12 cellular contexts compared by ENCODE assay signal in genomic region chr5:116626945-116627679, GRCh38. TPM values are rescaled to one million over a fixed set of nuclear protein-coding genes. Genes with fewer than 3 reads are reported as not detected.
DNase-seq lines count a peak whose midpoint lies in the region; ATAC-seq and TF ChIP-seq lines count a peak whose summit lies in the region.
"Had no signal": no experiment of that assay in that cellular context is flagged by ENCODE, and none has a peak within 500 bp of the region (broad histone marks: within the 10 kb centered on the region; RNA-seq: fewer than 3 reads in every experiment).

No MANE protein-coding gene starts in this region.

- no peaks in the 10 kb centered on the region for H3K9me3 Mint-ChIP-seq in activated T-cell treated with anti-CD3 and anti-CD28 coated beads, Interleukin-2, amount 50 U/mL, for 4 hours

- no peaks in the 10 kb centered on the region for H3K4me1 Mint-ChIP-seq in activated T-cell treated with anti-CD3 and anti-CD28 coated beads, Interleukin-2, amount 50 U/mL, for 4 hours (ENCODE audit: low read depth)

- H3K36me3 ChIP-seq in A673 (ENCODE audit: insufficient read depth, low read length, poor library complexity, severe bottlenecking) = no peaks in the 10 kb centered on the region
- H3K36me3 ChIP-seq: thoracic aorta had no signal

- H3K9me3 ChIP-seq in A673 (ENCODE audit: low read depth, low read length, poor library complexity, severe bottlenecking) = no peaks in the 10 kb centered on the region
- H3K9me3 ChIP-seq: thoracic aorta had no signal

- ATAC-seq in GM19438 (IDR thresholded peaks at IDR 0.05; ENCODE audit: low read depth, unreplicated experiment) (peak; percentile 75), HG02981 (IDR thresholded peaks at IDR 0.05; ENCODE audit: unreplicated experiment) (peak; percentile 91), foreskin keratinocyte (no peak)
- ATAC-seq in activated T-cell treated with anti-CD3 and anti-CD28 coated beads, Interleukin-2, amount 50 U/mL, for 4 hours = no peak
- ATAC-seq: K562 had no signal

- no peak for TF ChIP-seq CTCF in A673 (conservative IDR thresholded peaks at IDR 0.05; ENCODE audit: low read depth, low read length)
- no peak for TF ChIP-seq CTCF in foreskin keratinocyte (conservative IDR thresholded peaks at IDR 0.05)

- no TSS peak for BruUV-seq in A673 (replicated peaks; lab: Mats Ljungman, UMichigan)

- H3K4me3 Mint-ChIP-seq in activated T-cell treated with anti-CD3 and anti-CD28 coated beads, Interleukin-2, amount 50 U/mL, for 4 hours = no peak overlapping the region

- CTCF ChIA-PET in A673 (lab: Charles Lee) = interaction anchor here (0.6 kb wide), 1 partner anchor 53 kb away, joined by 4 read pairs; no protein-coding TSS in a partner anchor

- intact Hi-C loops in A673 (cut with micrococcal nuclease; ENCODE audit: unreplicated experiment) = no loop called here

- H3K4me3 ChIP-seq in A673 (ENCODE audit: low read depth, low read length, poor library complexity, severe bottlenecking) = no peak overlapping the region
- H3K4me3 ChIP-seq: K562 had no signal

- POLR2A ChIA-PET in A673 (lab: Charles Lee; ENCODE audit: low non-redundant PET) = no interaction called here

- H3K27ac ChIP-seq in A673 (ENCODE audit: low read depth, low read length, poor library complexity, severe bottlenecking) = peak overlapping the region; percentile 55
- H3K27ac ChIP-seq in caudate nucleus (ENCODE audit: low read depth, low read length) = peak overlapping the region; percentile 81
- H3K27ac ChIP-seq in foreskin keratinocyte = no peak overlapping the region
- H3K27ac ChIP-seq: thoracic aorta had no signal

- H3K27me3 ChIP-seq in A673 (replicated peaks; ENCODE audit: insufficient read depth, low read depth, low read length, poor library complexity) = no peaks in the 10 kb centered on the region
- no peaks in the 10 kb centered on the region for H3K27me3 ChIP-seq in foreskin keratinocyte

- no peak for DNase-seq in A673 (ENCODE audit: low spot score)
- DNase-seq in caudate nucleus (lab: John Stamatoyannopoulos, UW) = no peak
- no peak for DNase-seq in activated T-cell treated with anti-CD3 and anti-CD28 coated beads, Interleukin-2, amount 50 U/mL, for 4 hours
- DNase-seq in foreskin keratinocyte = no peak
- no peak for DNase-seq in SIG-M5 treated with dmso at 0.1 percent for 504 hours (lab: John Stamatoyannopoulos, UW; ENCODE audit: unreplicated experiment)
- DNase-seq in NCI-H1930 (lab: John Stamatoyannopoulos, UW) = no peak
- DNase-seq: activated CD4-positive, CD25-positive, alpha-beta regulatory T cell; stimulated activated CD4-positive, alpha-beta T cell treated with anti-CD3 and anti-CD28 coated beads, Interleukin-12 subunit alpha, Interleukin-12 subunit beta, amount 100 ng/mL, for 4 hours had no signal

- no peaks in the 10 kb centered on the region for H3K36me3 Mint-ChIP-seq in activated T-cell treated with anti-CD3 and anti-CD28 coated beads, Interleukin-2, amount 50 U/mL, for 4 hours (ENCODE audit: insufficient read depth)

- peaks cover 29% of the 10 kb centered on the region for H3K4me1 ChIP-seq in A673 (ENCODE audit: insufficient read depth, low read length, poor library complexity, severe bottlenecking)
- H3K4me1 ChIP-seq in foreskin keratinocyte = no peaks in the 10 kb centered on the region

- peaks cover 5% of the 10 kb centered on the region for H3K27me3 Mint-ChIP-seq in activated T-cell treated with anti-CD3 and anti-CD28 coated beads, Interleukin-2, amount 50 U/mL, for 4 hours (ENCODE audit: low read depth)

RNA-seq across cellular contexts. Expression of gene SEMA6A, which starts 52.5 kb away (rescaled TPM):
- 10.6 and 13.5 TPM in 2 replicates for total RNA-seq in A673 (2021)
- 1 to 10 TPM in 2 of 3 donors, under 1 TPM in 1; 0.92 to 2.1 (median 1.1) TPM for total RNA-seq in activated T-cell treated with anti-CD3 and anti-CD28 coated beads, Interleukin-2, amount 50 U/mL, for 4 hours
- 0.34 and 0.49 TPM in 2 replicates for total RNA-seq in foreskin keratinocyte
- polyA plus RNA-seq in foreskin keratinocyte = 0.10 and 0.20 TPM in 2 replicates

Comparison
In these comparisons a context has a peak if more than half of its experiments do, and no peak if none do; other contexts are left out.
1. ATAC-seq: peak in GM19438 (single experiment) and HG02981 (single experiment); none in activated T-cell treated with anti-CD3 and anti-CD28 coated beads, Interleukin-2, amount 50 U/mL, for 4 hours (0 of 2) and foreskin keratinocyte (single experiment).